16 cellular contexts compared by ENCODE assay signal in genomic region chr1:44640178-44640865, GRCh38. TPM values are rescaled to one million over a fixed set of nuclear protein-coding genes. Genes with fewer than 3 reads are reported as not detected.
DNase-seq lines count a peak whose midpoint lies in the region; ATAC-seq and TF ChIP-seq lines count a peak whose summit lies in the region.
"Had no signal": no experiment of that assay in that cellular context is flagged by ENCODE, and none has a peak within 500 bp of the region (broad histone marks: within the 10 kb centered on the region; RNA-seq: fewer than 3 reads in every experiment).

No MANE protein-coding gene starts in this region.

- POLR2A ChIA-PET in T-cell (lab: Charles Lee), result no interaction called here

- peaks cover 0 to 100% (median 96%) of the 10 kb centered on the region in 9 donors for H3K36me3 ChIP-seq in heart left ventricle
- peaks cover 0 to 75% of the 10 kb centered on the region in 2 donors for H3K36me3 ChIP-seq in gastrocnemius medialis
- H3K36me3 ChIP-seq: ovary had no signal

- H3K27me3 ChIP-seq in heart left ventricle, result no peaks in the 10 kb centered on the region
- H3K27me3 ChIP-seq in gastrocnemius medialis, result no peaks in the 10 kb centered on the region
- H3K27me3 ChIP-seq: BE2C, ovary, spleen, tibial artery had no signal

- DNase-seq in DMS 273 (lab: John Stamatoyannopoulos, UW; ENCODE audit: unreplicated experiment) (peak; percentile 57), DMS 273 treated with DMSO at 0.1 percent for 48 hours (lab: John Stamatoyannopoulos, UW) (no peak), NCI-H2171 treated with DMSO at 0.1 percent for 48 hours (lab: John Stamatoyannopoulos, UW) (peak; percentile 60), heart left ventricle (peak in 3 of 5 donors; percentile 43 to 65 (median 58)), gastrocnemius medialis (peak; percentile 73 to 74), chondrocyte (ENCODE audit: low spot score) (no peak), T-cell (no peak), NCI-H2196 (lab: John Stamatoyannopoulos, UW; ENCODE audit: unreplicated experiment) (no peak)
- DNase-seq: activated B cell treated with CpG ODN at 0.5 μM for 24 hours; BE2C; effector memory CD8-positive, alpha-beta T cell; ovary; spleen; T-helper 1 cell; tibial artery had no signal

- TF ChIP-seq CTCF in heart left ventricle (IDR thresholded peaks at IDR 0.05), result no peak
- TF ChIP-seq CTCF in gastrocnemius medialis (IDR thresholded peaks at IDR 0.05 in 4 of 5, conservative IDR thresholded peaks at IDR 0.05 in 1 of 5), result no peak
- no peak for TF ChIP-seq CTCF in chondrocyte (IDR thresholded peaks at IDR 0.05)

- H3K4me3 ChIP-seq in heart left ventricle, result no peak overlapping the region
- no peak overlapping the region for H3K4me3 ChIP-seq in gastrocnemius medialis
- H3K4me3 ChIP-seq: ovary, spleen, tibial artery had no signal

- intact Hi-C loops in heart left ventricle (cut with DNase I) (no loop called here), gastrocnemius medialis (cut with DNase I; ENCODE audit: low total_unique reads) (no loop called here)

- in situ Hi-C loops in gastrocnemius medialis (cut with MboI; ENCODE audit: low sequenced_read_pairs in 4 of 4), result no loop called here

- WGBS in heart left ventricle, 4 donors, result 70 to 81% (median 77%) methylated on average over 23 to 24 of the region's 24 CpGs

- peaks cover 0 to 71% (median 22%) of the 10 kb centered on the region in 12 donors for H3K4me1 ChIP-seq in heart left ventricle
- H3K4me1 ChIP-seq in gastrocnemius medialis, result peaks cover 93 to 96% of the 10 kb centered on the region in 2 donors
- H3K4me1 ChIP-seq: BE2C had no signal

- H3K4me3 Mint-ChIP-seq in chondrocyte (ENCODE audit: unreplicated experiment) (no peak overlapping the region), T-cell (no peak overlapping the region)
- H3K4me3 Mint-ChIP-seq: activated B cell treated with CpG ODN at 0.5 μM for 24 hours; effector memory CD8-positive, alpha-beta T cell had no signal

- H3K27ac ChIP-seq in heart left ventricle, result peak overlapping the region in 8 of 12 donors; percentile 9 to 63 (median 52)
- peak overlapping the region; percentile 70 to 82 (median 76) for H3K27ac ChIP-seq in gastrocnemius medialis
- H3K27ac ChIP-seq: 22Rv1, ovary, spleen, tibial artery had no signal

- TF ChIP-seq POLR2A in heart left ventricle (IDR thresholded peaks at IDR 0.05) (no peak), gastrocnemius medialis (IDR thresholded peaks at IDR 0.05) (no peak)

- CTCF ChIA-PET in T-cell (lab: Charles Lee), result no interaction called here

- H3K4me1 Mint-ChIP-seq in chondrocyte (ENCODE audit: low read depth) (peaks cover 30% of the 10 kb centered on the region), T-cell (peaks cover 11 to 15% (median 11%) of the 10 kb centered on the region in 3 donors)
- H3K4me1 Mint-ChIP-seq: activated B cell treated with CpG ODN at 0.5 μM for 24 hours had no signal

- no peak overlapping the region for H3K27ac Mint-ChIP-seq in chondrocyte (ENCODE audit: unreplicated experiment)
- no peak overlapping the region for H3K27ac Mint-ChIP-seq in T-cell
- H3K27ac Mint-ChIP-seq: activated B cell treated with CpG ODN at 0.5 μM for 24 hours had no signal

- ATAC-seq in heart left ventricle, result peak; percentile 74 to 92 (median 78)
- ATAC-seq in gastrocnemius medialis, result peak; percentile 78 to 85
- ATAC-seq in T-cell (replicated peaks in 1 of 4), result no peak
- ATAC-seq: effector memory CD8-positive, alpha-beta T cell had no signal

- H3K27me3 Mint-ChIP-seq in chondrocyte (ENCODE audit: low read depth), result no peaks in the 10 kb centered on the region
- H3K27me3 Mint-ChIP-seq in T-cell, result no peaks in the 10 kb centered on the region
- H3K27me3 Mint-ChIP-seq: activated B cell treated with CpG ODN at 0.5 μM for 24 hours; effector memory CD8-positive, alpha-beta T cell had no signal

- no peaks in the 10 kb centered on the region for H3K9me3 Mint-ChIP-seq in chondrocyte (ENCODE audit: low read depth)
- no peaks in the 10 kb centered on the region for H3K9me3 Mint-ChIP-seq in T-cell
- H3K9me3 Mint-ChIP-seq: activated B cell treated with CpG ODN at 0.5 μM for 24 hours; effector memory CD8-positive, alpha-beta T cell had no signal

- H3K9me3 ChIP-seq in heart left ventricle, result no peaks in the 10 kb centered on the region
- H3K9me3 ChIP-seq in gastrocnemius medialis, result no peaks in the 10 kb centered on the region
- H3K9me3 ChIP-seq: BE2C, ovary, spleen, tibial artery had no signal

- H3K36me3 Mint-ChIP-seq in chondrocyte (ENCODE audit: low read depth) (peaks cover 37% of the 10 kb centered on the region), T-cell (peaks cover 49% of the 10 kb centered on the region)

RNA-seq across cellular contexts. Expression of gene TMEM53, which starts 34.0 kb away (rescaled TPM):
- total RNA-seq in heart left ventricle (10 to 100 TPM in 6 of 9 donors, 1 to 10 TPM in 3; 8.5 to 18.1 (median 12.5) TPM), gastrocnemius medialis (1 to 10 TPM; 2.6 to 5.9 (median 4.2) TPM), chondrocyte (5.2 to 7.2 TPM (median 5.8 TPM) in 3 replicates), T-cell (1 to 10 TPM; 1.1 to 2.8 (median 2.2) TPM)
- polyA plus RNA-seq in heart left ventricle, result 10 to 100 TPM in 1 of 2 donors, 1 to 10 TPM in 1; 8.6 to 20.0 TPM

RNA-seq across cellular contexts. Expression of gene ARMH1, which starts 34.2 kb away (rescaled TPM):
- total RNA-seq in heart left ventricle (1 to 10 TPM in 2 of 9 donors, under 1 TPM in 4, not detected in 3; 0.33 to 9.9 (median 0.64) TPM), gastrocnemius medialis (under 1 TPM in 1 of 4 donors, not detected in 3; 0.78 TPM), chondrocyte (1.3 to 2.1 TPM (median 1.7 TPM) in 3 replicates), T-cell (100 to 1,000 TPM in 1 of 5 donors, 10 to 100 TPM in 4; 49.5 to 102 (median 89.7) TPM)
- under 1 TPM; 0.62 to 0.88 TPM for polyA plus RNA-seq in heart left ventricle

Comparison
In these comparisons a context has a peak if more than half of its experiments do, and no peak if none do; other contexts are left out.
1. DNase-seq: peak in DMS 273 (single experiment), NCI-H2171 treated with DMSO at 0.1 percent for 48 hours (single experiment), heart left ventricle (3 of 5) and gastrocnemius medialis (2 of 2); none in DMS 273 treated with DMSO at 0.1 percent for 48 hours (single experiment), chondrocyte (single experiment), T-cell (0 of 34) and NCI-H2196 (single experiment).
2. ATAC-seq: peak in heart left ventricle (4 of 4) and gastrocnemius medialis (2 of 2); none in T-cell (0 of 4).
3. RNA of gene ARMH1, which starts 34.2 kb away (total RNA-seq): 49.5 to 102 TPM in T-cell; 1.3 to 2.1 TPM in chondrocyte, 0.33 to 9.9 TPM in heart left ventricle and 0.78 TPM in gastrocnemius medialis; every median in the first group is over 4 times any median in the second.